Comparison of ENCODE assay signal across 21 cellular contexts in the genomic region with DNA sequence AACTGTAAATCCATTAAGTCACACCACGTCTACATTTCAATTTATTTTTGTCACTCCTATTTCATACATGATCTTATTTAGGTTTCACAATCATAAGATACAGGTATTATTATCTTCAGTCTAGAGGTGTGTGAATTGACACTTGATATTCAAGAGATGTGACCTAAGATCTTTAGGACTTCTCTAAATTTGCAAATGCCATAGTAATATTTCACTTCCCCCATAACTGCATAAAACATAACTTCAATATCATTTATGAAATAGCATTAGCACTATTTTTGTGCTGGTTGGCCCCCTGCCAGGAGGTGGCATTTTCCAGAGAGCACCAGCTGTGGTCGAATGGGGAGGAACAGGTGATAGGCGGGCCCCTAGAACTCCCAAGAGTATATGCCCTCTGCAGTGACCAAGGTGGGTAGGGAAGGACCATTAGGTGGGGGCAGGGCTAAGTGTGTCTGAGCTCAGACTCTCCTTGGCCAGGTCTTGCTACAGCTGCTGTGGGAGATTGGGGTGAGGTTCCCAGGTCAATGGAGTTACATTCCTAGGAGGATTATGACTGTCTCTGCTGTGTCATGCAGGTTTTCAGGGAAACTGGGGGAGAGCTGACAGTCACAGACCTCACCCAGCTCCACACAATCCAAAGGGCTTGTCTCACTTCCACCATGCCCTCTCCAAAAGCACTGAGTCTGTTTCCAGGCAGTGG. TPM values are rescaled to one million over a fixed set of nuclear protein-coding genes. Genes with fewer than 3 reads are reported as not detected.
DNase-seq lines count a peak whose midpoint lies in the region; ATAC-seq, FAIRE-seq and TF ChIP-seq lines count a peak whose summit lies in the region.
"Had no signal": no experiment of that assay in that cellular context is flagged by ENCODE, and none has a peak within 500 bp of the region (broad histone marks: within the 10 kb centered on the region; RNA-seq: fewer than 3 reads in every experiment).

No MANE protein-coding gene starts in this region.

- no peak for FAIRE-seq in K562 (lab: Jason Lieb, UNC)

- peak overlapping the region; percentile 57 for H3K27ac Mint-ChIP-seq in Calu3 (ENCODE audit: unreplicated experiment)
- H3K27ac Mint-ChIP-seq: activated B cell treated with CpG ODN at 0.5 μM for 24 hours; activated CD4-positive, alpha-beta memory T cell treated with anti-CD3 and anti-CD28 coated beads, Interleukin-2, amount 10 ng/mL, durations not matched to agents 7 days and 5 days had no signal

- POLR2A ChIA-PET in K562 (lab: Yijun Ruan, JAX) = no interaction called here

- H3K18ac ChIP-seq in mesendoderm (ENCODE audit: low read length) = no peak overlapping the region

- 7% methylated on average over 3 of the region's 3 CpGs for WGBS in K562 (ENCODE audit: insufficient coverage, low coverage, missing lambda C conversion rate)
- 100% methylated on average over 1 of the region's 3 CpGs for WGBS in mesendoderm (ENCODE audit: extremely low coverage, insufficient coverage, low lambda C conversion rate)

- peaks cover 21% of the 10 kb centered on the region for H3K4me1 Mint-ChIP-seq in Calu3 (ENCODE audit: low read depth, unreplicated experiment)
- H3K4me1 Mint-ChIP-seq: activated CD4-positive, alpha-beta memory T cell treated with anti-CD3 and anti-CD28 coated beads, Interleukin-2, amount 10 ng/mL, durations not matched to agents 7 days and 5 days had no signal

- H3K27ac ChIP-seq in K562 (ENCODE audit: extremely low read depth, low read depth, low read length) (no peak overlapping the region), mesendoderm (ENCODE audit: low read depth, low read length) (no peak overlapping the region), ascending aorta (no peak overlapping the region)
- H3K27ac ChIP-seq: sigmoid colon, stomach had no signal

- H3K4ac ChIP-seq in mesendoderm (ENCODE audit: low read depth, low read length) = no peak overlapping the region

- H3K36me3 Mint-ChIP-seq in Calu3 (ENCODE audit: insufficient read depth, unreplicated experiment) = no peaks in the 10 kb centered on the region

- CTCF ChIA-PET in Calu3 (lab: Charles Lee) (no interaction called here), K562 (lab: Yijun Ruan, JAX; ENCODE audit: low intra/inter-chr PET ratio) (no interaction called here)

- H3K9me1 ChIP-seq in K562 (ENCODE audit: control insufficient read depth, insufficient read depth, low read length) = no peaks in the 10 kb centered on the region

- TF ChIP-seq RAD21 in K562 (CRISPR knock-in tag; conservative IDR thresholded peaks at IDR 0.05 in 1 of 2, IDR thresholded peaks at IDR 0.05 in 1 of 2) = no peak

- no peak for TF ChIP-seq EP300 in K562 (IDR thresholded peaks at IDR 0.05; ENCODE audit: low read length)

- BruUV-seq in Calu3 (replicated peaks; lab: Mats Ljungman, UMichigan) (no TSS peak), K562 (replicated peaks; lab: Mats Ljungman, UMichigan) (no TSS peak)

- peak overlapping the region; percentile 3; the same call in 1 of the 2 replicates for H2AFZ ChIP-seq in K562 (ENCODE audit: low read depth, low read length)

- no peak overlapping the region for H2BK15ac ChIP-seq in mesendoderm (replicated peaks; ENCODE audit: low read depth)

- H3K9me3 ChIP-seq in K562 (replicated peaks; ENCODE audit: control insufficient read depth, insufficient read depth, low read depth, low read length) (no peaks in the 10 kb centered on the region), ascending aorta (no peaks in the 10 kb centered on the region)
- H3K9me3 ChIP-seq: MG63, sigmoid colon, stomach had no signal

- no peak overlapping the region for H3K4me3 Mint-ChIP-seq in Calu3 (ENCODE audit: low read depth, unreplicated experiment)
- H3K4me3 Mint-ChIP-seq: activated B cell treated with CpG ODN at 0.5 μM for 24 hours; activated CD4-positive, alpha-beta memory T cell treated with anti-CD3 and anti-CD28 coated beads, Interleukin-2, amount 10 ng/mL, durations not matched to agents 7 days and 5 days had no signal

- H3K79me1 ChIP-seq in mesendoderm (ENCODE audit: low read length) = no peaks in the 10 kb centered on the region

- H3K9me3 Mint-ChIP-seq in Calu3 (ENCODE audit: low read depth, unreplicated experiment) = peaks cover 6% of the 10 kb centered on the region
- H3K9me3 Mint-ChIP-seq: activated B cell treated with CpG ODN at 0.5 μM for 24 hours; activated CD4-positive, alpha-beta memory T cell treated with anti-CD3 and anti-CD28 coated beads, Interleukin-2, amount 10 ng/mL, durations not matched to agents 7 days and 5 days had no signal

- DNase-seq in Calu3 (peak; percentile 1), NCI-H226 (peak; percentile 63), K562 (ENCODE audit: extremely low read depth in 1 of 4, low spot score in 3 of 4) (no peak), mesendoderm (peak; percentile 61), ascending aorta (ENCODE audit: low spot score in 2 of 2) (no peak), G401 (ENCODE audit: low spot score) (no peak), NCI-H1105 treated with DMSO at 0.1 percent for 48 hours (lab: John Stamatoyannopoulos, UW) (no peak)
- DNase-seq in activated CD4-positive, alpha-beta T cell treated with anti-CD3 and anti-CD28 coated beads for 48 hours = no peak
- DNase-seq: activated B cell treated with CpG ODN at 0.5 μM for 24 hours; activated CD4-positive, alpha-beta memory T cell treated with anti-CD3 and anti-CD28 coated beads, Interleukin-2, amount 10 ng/mL, durations not matched to agents 7 days and 5 days; activated naive CD4-positive, alpha-beta T cell treated with Interleukin-2 at 50 U/mL for 16 hours; activated T-cell treated with anti-CD3 and anti-CD28 coated beads, Interleukin-2, amount 50 U/mL, for 1 hour; amygdala; MG63; NCI-H446; nucleus accumbens; SIG-M5; sigmoid colon; stimulated activated CD4-positive, alpha-beta T cell treated with anti-CD3 and anti-CD28 coated beads, Interleukin-1b, Interleukin-23, amount 100 ng/mL, for 48 hours; stomach; trophoblast cell had no signal

- H4K20me1 ChIP-seq in K562 (replicated peaks; ENCODE audit: control insufficient read depth, insufficient read depth, low read length) = no peaks in the 10 kb centered on the region

- H3K9ac ChIP-seq in K562 (ENCODE audit: insufficient read depth in 1 of 2, low read depth in 2 of 2, low read length in 2 of 2) (0 out of 4 replicates have a peak overlapping the region, but pooled peaks of 1 of the 2 experiments have one; percentile 21), mesendoderm (ENCODE audit: low read length) (no peak overlapping the region)

- in situ Hi-C loops in K562 (cut with MboI) (no loop called here), G401 (cut with HindIII; ENCODE audit: low sequenced_read_pairs) (no loop called here)

- H3K27me3 ChIP-seq in K562 (ENCODE audit: control insufficient read depth in 2 of 2, insufficient read depth in 2 of 2, low read length in 2 of 2) = no peaks in the 10 kb centered on the region
- H3K27me3 ChIP-seq in mesendoderm (ENCODE audit: insufficient read depth, low read length, poor library complexity) = no peaks in the 10 kb centered on the region
- H3K27me3 ChIP-seq in ascending aorta = no peaks in the 10 kb centered on the region
- H3K27me3 ChIP-seq: MG63, sigmoid colon, stomach had no signal

- TF ChIP-seq POLR2A in K562 (conservative IDR thresholded peaks at IDR 0.05) = no peak

- no peaks in the 10 kb centered on the region; a peak in 1 of 5 replicates for H3K4me1 ChIP-seq in K562 (replicated peaks in 1 of 2; ENCODE audit: control insufficient read depth in 2 of 2, insufficient read depth in 2 of 2, low read length in 2 of 2)
- H3K4me1 ChIP-seq in mesendoderm (ENCODE audit: control insufficient read depth, low read depth, low read length) = no peaks in the 10 kb centered on the region
- H3K4me1 ChIP-seq in ascending aorta = no peaks in the 10 kb centered on the region
- H3K4me1 ChIP-seq: sigmoid colon, stomach had no signal

- H4K8ac ChIP-seq in mesendoderm (ENCODE audit: low read depth, low read length) = no peak overlapping the region

- H4K5ac ChIP-seq in mesendoderm (ENCODE audit: low read length) = no peak overlapping the region

- H3K23ac ChIP-seq in mesendoderm (ENCODE audit: low read length) = no peak overlapping the region

- H3K79me2 ChIP-seq in K562 (ENCODE audit: control insufficient read depth, insufficient read depth, low read length) = no peaks in the 10 kb centered on the region
- no peaks in the 10 kb centered on the region for H3K79me2 ChIP-seq in mesendoderm (ENCODE audit: control insufficient read depth, insufficient read depth, low read length)

- H2BK5ac ChIP-seq in mesendoderm (ENCODE audit: low read length) = no peak overlapping the region

- no peak overlapping the region for H3K4me2 ChIP-seq in K562 (ENCODE audit: insufficient read depth, low read length)
- no peak overlapping the region for H3K4me2 ChIP-seq in mesendoderm (ENCODE audit: low read length)

- no peak for ATAC-seq in K562

- H3K36me3 ChIP-seq in K562 (ENCODE audit: control insufficient read depth, insufficient read depth, low read length) (no peaks in the 10 kb centered on the region), mesendoderm (ENCODE audit: control insufficient read depth, insufficient read depth, low read length) (no peaks in the 10 kb centered on the region), ascending aorta (no peaks in the 10 kb centered on the region)
- H3K36me3 ChIP-seq: MG63, sigmoid colon, stomach had no signal

- no peaks in the 10 kb centered on the region for H3K27me3 Mint-ChIP-seq in Calu3 (ENCODE audit: unreplicated experiment)

- no peak for TF ChIP-seq CTCF in Calu3 (IDR thresholded peaks at IDR 0.05; ENCODE audit: unreplicated experiment)
- no peak for TF ChIP-seq CTCF in K562 (IDR thresholded peaks at IDR 0.05 in 2 of 3, conservative IDR thresholded peaks at IDR 0.05 in 1 of 3; ENCODE audit: insufficient read depth in 2 of 3, low read depth in 1 of 3, low read length in 3 of 3)
- no peak for TF ChIP-seq CTCF in ascending aorta (IDR thresholded peaks at IDR 0.05)

- H3K4me3 ChIP-seq in K562 (no peak overlapping the region), mesendoderm (ENCODE audit: low read length) (no peak overlapping the region), ascending aorta (no peak overlapping the region)
- H3K4me3 ChIP-seq: MG63, sigmoid colon, stomach had no signal

- no peak overlapping the region for H3K56ac ChIP-seq in mesendoderm (ENCODE audit: low read length)

- H2BK120ac ChIP-seq in mesendoderm (ENCODE audit: low read depth, low read length) = no peak overlapping the region

- intact Hi-C loops in Calu3 (cut with micrococcal nuclease; ENCODE audit: unreplicated experiment) = no loop called here
- intact Hi-C loops in K562 (cut with micrococcal nuclease) = loop anchor here (5.0 to 10.0 kb wide), 2 partner anchors 123 to 345 kb away; no protein-coding TSS in a partner anchor
- intact Hi-C loops in ascending aorta (cut with DNase I) = no loop called here

- H2AK5ac ChIP-seq in mesendoderm (ENCODE audit: low read length) = no peak overlapping the region

RNA-seq across cellular contexts. Expression of a gene that starts 49.2 kb away (rescaled TPM):
- 112 and 120 TPM in 2 replicates for total RNA-seq in Calu3 (2022)
- 22.5 and 49.5 TPM in 2 replicates for total RNA-seq in K562 (2011; cell fraction: chromatin; rRNA removed; ENCODE audit: low replicate concordance)
- 18.8 and 24.6 TPM in 2 replicates for total RNA-seq in K562 (2011; cell fraction: nucleolus; rRNA removed)
- total RNA-seq in K562 (2011; cell fraction: nucleoplasm; rRNA removed) = 41.5 and 45.3 TPM in 2 replicates
- 24.1 and 26.2 TPM in 2 replicates for total RNA-seq in K562 (2014; rRNA removed)
- total RNA-seq in K562 (2014; rRNA removed; fragmentation: Illumina TruSeq; extraction: Trizol) = 87.1 and 96.5 TPM in 2 replicates
- 64.6 and 75.7 TPM in 2 replicates for total RNA-seq in K562 (2015; rRNA removed; fragmentation: Illumina TruSeq; extraction: Trizol)
- total RNA-seq in K562 (2021) = 56.3 and 61.0 TPM in 2 replicates
- 37.9 and 54.9 TPM in 2 replicates for polyA plus RNA-seq in K562 (2011; rRNA removed)
- polyA plus RNA-seq in K562 (2011; cell fraction: cytosol; rRNA removed) = 11.3 and 30.3 TPM in 2 replicates
- 10.0 and 16.6 TPM in 2 replicates for polyA plus RNA-seq in K562 (2011; cell fraction: nucleus; rRNA removed)
- polyA plus RNA-seq in K562 (2012) = 41.8 and 49.5 TPM in 2 replicates
- polyA plus RNA-seq in K562 (2014; fragmentation: Illumina TruSeq; extraction: Trizol) = 60.6 and 86.2 TPM in 2 replicates
- polyA plus RNA-seq in K562 (2014; fragmentation: Nextera tagmentation; extraction: Ambion mirVana) = 100 to 1,000 TPM; 151 to 180 TPM
- polyA plus RNA-seq in K562 (2014; rRNA removed) = 34.5 and 35.2 TPM in 2 replicates
- 32.7 and 39.5 TPM in 2 replicates for polyA minus RNA-seq in K562 (2011; rRNA and poly(A)+ RNA removed)
- polyA minus RNA-seq in K562 (2011; cell fraction: cytosol; rRNA and poly(A)+ RNA removed) = 8.1 and 17.3 TPM in 2 replicates
- 30.0 and 60.5 TPM in 2 replicates for polyA minus RNA-seq in K562 (2011; cell fraction: nucleus; rRNA and poly(A)+ RNA removed)
- 66.8 TPM for polyA plus RNA-seq in mesendoderm (2013, experiment 1 of 2)
- polyA plus RNA-seq in mesendoderm (2013, experiment 2 of 2) = 69.0 TPM
- 12.5 TPM for total RNA-seq in ascending aorta
- 16.4 and 79.7 TPM in 2 replicates for total RNA-seq in G401 (2014; rRNA removed; shearing (Covaris generic))

Comparison
In these comparisons a context has a peak if more than half of its experiments do, and no peak if none do; other contexts are left out.
1. DNase-seq: peak in Calu3 (single experiment), NCI-H226 (single experiment) and mesendoderm (single experiment); none in K562 (0 of 4), ascending aorta (0 of 2), G401 (single experiment), NCI-H1105 treated with DMSO at 0.1 percent for 48 hours (single experiment) and activated CD4-positive, alpha-beta T cell treated with anti-CD3 and anti-CD28 coated beads for 48 hours (single experiment).